ENCODE assay signal across 1 cellular context in genomic region chr22:38317995-38318715, GRCh38.
A peak's percentile ranks its signal among the peaks of the same experiment; 100 is the strongest.
TF ChIP-seq lines count a peak whose summit lies in the region.

No MANE protein-coding gene starts in this region.

TF ChIP-seq in K562, 482 proteins besides CTCF, POLR2A, EP300 and RAD21 (continued from another document and continues in another):
- TF ChIP-seq ZBTB33 (CRISPR knock-in tag; IDR thresholded peaks at IDR 0.05) (no peak), TAF9B (IDR thresholded peaks at IDR 0.05; ENCODE audit: partially characterized antibody) (peak; percentile 43), ZBTB26 (CRISPR knock-in tag; IDR thresholded peaks at IDR 0.05) (no peak), SMARCE1 (IDR thresholded peaks at IDR 0.05) (no peak), MCM2 (IDR thresholded peaks at IDR 0.05; ENCODE audit: low read depth) (no peak), E2F5 (CRISPR knock-in tag; IDR thresholded peaks at IDR 0.05) (no peak), TGIF2 (CRISPR knock-in tag; IDR thresholded peaks at IDR 0.05) (no peak), ARID1B (IDR thresholded peaks at IDR 0.05) (no peak), TRIM28 (IDR thresholded peaks at IDR 0.05) (no peak), IFI16 (CRISPR knock-in tag; IDR thresholded peaks at IDR 0.05) (no peak), SNRNP70 (optimal IDR thresholded peaks at IDR 0.05; ENCODE audit: low read depth, low read length) (no peak), PHF21A (IDR thresholded peaks at IDR 0.05; ENCODE audit: borderline replicate concordance, low read depth) (no peak), PHTF2 (CRISPR knock-in tag; IDR thresholded peaks at IDR 0.05) (no peak), EZH2 (IDR thresholded peaks at IDR 0.05; ENCODE audit: borderline replicate concordance, low read depth, low read length) (no peak), ARID2 (IDR thresholded peaks at IDR 0.05) (no peak), SMAD3 (CRISPR knock-in tag; conservative IDR thresholded peaks at IDR 0.05) (no peak), STAT6 (CRISPR knock-in tag; IDR thresholded peaks at IDR 0.05) (no peak), CEBPG (CRISPR knock-in tag; IDR thresholded peaks at IDR 0.05) (no peak), CEBPG (tag; conservative IDR thresholded peaks at IDR 0.05 in 1 of 2, IDR thresholded peaks at IDR 0.05 in 1 of 2) (no peak), EGR1 (conservative IDR thresholded peaks at IDR 0.05) (no peak), CREB3L1 (IDR thresholded peaks at IDR 0.05; ENCODE audit: borderline replicate concordance, low read depth) (no peak), AFF1 (IDR thresholded peaks at IDR 0.05; ENCODE audit: low read depth in 1 of 2, partially characterized antibody in 2 of 2) (no peak), HNRNPK (IDR thresholded peaks at IDR 0.05; ENCODE audit: low read depth, low read length, poor library complexity, severe bottlenecking) (no peak), SRSF7 (optimal IDR thresholded peaks at IDR 0.05; ENCODE audit: low read depth, low read length) (no peak), HES1 (IDR thresholded peaks at IDR 0.05; ENCODE audit: low read depth) (no peak), FOXM1 (IDR thresholded peaks at IDR 0.05; ENCODE audit: low read depth) (no peak), FOXM1 (CRISPR knock-in tag; IDR thresholded peaks at IDR 0.05; ENCODE audit: low read depth) (no peak), ZFP30 (CRISPR knock-in tag; IDR thresholded peaks at IDR 0.05; ENCODE audit: borderline replicate concordance) (no peak), LCOR (CRISPR knock-in tag; IDR thresholded peaks at IDR 0.05) (no peak), HNRNPUL1 (IDR thresholded peaks at IDR 0.05; ENCODE audit: low read length) (no peak), FOXO4 (CRISPR knock-in tag; IDR thresholded peaks at IDR 0.05) (no peak), PHB (CRISPR knock-in tag; IDR thresholded peaks at IDR 0.05) (no peak), SMAD4 (CRISPR knock-in tag; conservative IDR thresholded peaks at IDR 0.05) (peak; percentile 58; the same call in 1 of the 2 replicates), ZNF280B (CRISPR knock-in tag; IDR thresholded peaks at IDR 0.05) (no peak), RBM17 (IDR thresholded peaks at IDR 0.05; ENCODE audit: borderline replicate concordance, low read depth, low read length) (no peak), USF1 (CRISPR knock-in tag; IDR thresholded peaks at IDR 0.05) (peak; percentile 51; the same call in 1 of the 2 replicates), ZNF143 (CRISPR knock-in tag; IDR thresholded peaks at IDR 0.05) (no peak), HDAC2 (IDR thresholded peaks at IDR 0.05) (no peak), GATAD2A (IDR thresholded peaks at IDR 0.05) (no peak), SMC3 (conservative IDR thresholded peaks at IDR 0.05; ENCODE audit: insufficient read depth, low read depth, low read length) (no peak), SLC30A9 (CRISPR knock-in tag; IDR thresholded peaks at IDR 0.05) (no peak), ZNF655 (CRISPR knock-in tag; IDR thresholded peaks at IDR 0.05) (no peak), MBD1 (CRISPR knock-in tag; IDR thresholded peaks at IDR 0.05) (no peak)
